In genomic region chrX:98057176-98057575, GRCh38 we compare ENCODE assay signal across 21 cellular contexts.
DNase-seq lines count a peak whose midpoint lies in the region; ATAC-seq and TF ChIP-seq lines count a peak whose summit lies in the region.
"Had no signal": no experiment of that assay in that cellular context is flagged by ENCODE, and none has a peak within 500 bp of the region (broad histone marks: within the 10 kb centered on the region; RNA-seq: fewer than 3 reads in every experiment).

No MANE protein-coding gene starts in this region.

- WGBS in endodermal cell (ENCODE audit: insufficient coverage in 1 of 2, insufficient read length in 1 of 2), 2 experiments: 98% methylated on average over 3 of the region's 3 CpGs; no CpG with 5 or more reads in 1 of the 2 experiments

- H3K4me1 Mint-ChIP-seq in endodermal cell: peaks cover 28% of the 10 kb centered on the region
- no peaks in the 10 kb centered on the region for H3K4me1 Mint-ChIP-seq in immature natural killer cell
- H3K4me1 Mint-ChIP-seq: B cell; CD4-positive, CD25-positive, alpha-beta regulatory T cell; CD8-positive, alpha-beta memory T cell had no signal

- H3K4me3 Mint-ChIP-seq in endodermal cell: no peak overlapping the region
- no peak overlapping the region for H3K4me3 Mint-ChIP-seq in immature natural killer cell
- H3K4me3 Mint-ChIP-seq: B cell; CD4-positive, CD25-positive, alpha-beta regulatory T cell; CD8-positive, alpha-beta memory T cell had no signal

- H3K27me3 ChIP-seq in MM.1S (replicated peaks; ENCODE audit: insufficient read depth, low read length): no peaks in the 10 kb centered on the region
- H3K27me3 ChIP-seq in endodermal cell (ENCODE audit: control insufficient read depth, insufficient read depth, low read length, poor library complexity, severe bottlenecking): no peaks in the 10 kb centered on the region
- H3K27me3 ChIP-seq in lower lobe of right lung (ENCODE audit: low read depth): no peaks in the 10 kb centered on the region

- H2AFZ ChIP-seq in MM.1S (ENCODE audit: low read length): no peak overlapping the region

- DNase-seq in DMS53 (lab: John Stamatoyannopoulos, UW) (peak; percentile 83), MM.1S (peak; percentile 25), endodermal cell (no peak), posterior vena cava (ENCODE audit: low spot score) (peak; percentile 74), DMS114 treated with DMSO at 0.1 percent for 48 hours (lab: John Stamatoyannopoulos, UW; ENCODE audit: unreplicated experiment) (no peak), immature natural killer cell (no peak), lower lobe of right lung (no peak)
- DNase-seq: CD4-positive, CD25-positive, alpha-beta regulatory T cell; CD8-positive, alpha-beta memory T cell; DMS 273 treated with DMSO at 0.1 percent for 48 hours; DMS79; EL; GDM1; H7 had no signal

- no peaks in the 10 kb centered on the region for H3F3A ChIP-seq in MM.1S (ENCODE audit: insufficient read depth, low read length)

- H3K27ac Mint-ChIP-seq in endodermal cell (peak overlapping the region; percentile 40), immature natural killer cell (no peak overlapping the region)
- H3K27ac Mint-ChIP-seq: B cell; CD4-positive, CD25-positive, alpha-beta regulatory T cell had no signal

- H3K36me3 ChIP-seq in MM.1S (replicated peaks; ENCODE audit: insufficient read depth, low read length) (no peaks in the 10 kb centered on the region), endodermal cell (ENCODE audit: control insufficient read depth, insufficient read depth, low read length) (no peaks in the 10 kb centered on the region), lower lobe of right lung (no peaks in the 10 kb centered on the region)
- H3K36me3 ChIP-seq: BLaER1 had no signal

- H3K9me3 ChIP-seq in MM.1S (replicated peaks; ENCODE audit: insufficient read depth, low read length) (no peaks in the 10 kb centered on the region), endodermal cell (ENCODE audit: control insufficient read depth, low read length) (no peaks in the 10 kb centered on the region), lower lobe of right lung (no peaks in the 10 kb centered on the region)

- TF ChIP-seq CTCF in MM.1S (IDR thresholded peaks at IDR 0.05; ENCODE audit: low read length): no peak
- TF ChIP-seq CTCF in endodermal cell (conservative IDR thresholded peaks at IDR 0.05): no peak
- TF ChIP-seq CTCF in lower lobe of right lung (IDR thresholded peaks at IDR 0.05): no peak

- H3K36me3 Mint-ChIP-seq in endodermal cell (ENCODE audit: low read depth) (no peaks in the 10 kb centered on the region), immature natural killer cell (peaks cover 0 to 4% (median 0%) of the 10 kb centered on the region in 3 donors)
- H3K36me3 Mint-ChIP-seq: CD4-positive, CD25-positive, alpha-beta regulatory T cell; CD8-positive, alpha-beta memory T cell had no signal

- H3K4me3 ChIP-seq in MM.1S (ENCODE audit: low read length): no peak overlapping the region
- no peak overlapping the region for H3K4me3 ChIP-seq in endodermal cell (ENCODE audit: low read length)
- no peak overlapping the region for H3K4me3 ChIP-seq in lower lobe of right lung
- H3K4me3 ChIP-seq: BLaER1, GM12878 had no signal

- intact Hi-C loops in posterior vena cava (cut with DNase I): no loop called here
- intact Hi-C loops in lower lobe of right lung (cut with DNase I): no loop called here

- no peaks in the 10 kb centered on the region for H4K20me1 ChIP-seq in MM.1S (ENCODE audit: insufficient read depth, low read length)
- H4K20me1 ChIP-seq: BLaER1 had no signal

- H3K9me2 ChIP-seq in MM.1S (replicated peaks; ENCODE audit: insufficient read depth, low read length): no peaks in the 10 kb centered on the region

- no peaks in the 10 kb centered on the region for H3K27me3 Mint-ChIP-seq in endodermal cell (ENCODE audit: insufficient read depth)
- peaks cover 0 to 1% (median 0%) of the 10 kb centered on the region in 3 donors for H3K27me3 Mint-ChIP-seq in immature natural killer cell (ENCODE audit: low read depth in 3 of 3)
- H3K27me3 Mint-ChIP-seq: B cell; CD4-positive, CD25-positive, alpha-beta regulatory T cell had no signal

- H3K4me1 ChIP-seq in MM.1S (ENCODE audit: low read length) (no peaks in the 10 kb centered on the region), endodermal cell (ENCODE audit: control insufficient read depth, insufficient read depth, low read length) (no peaks in the 10 kb centered on the region), lower lobe of right lung (no peaks in the 10 kb centered on the region)
- H3K4me1 ChIP-seq: BLaER1 had no signal

- H3K79me2 ChIP-seq in MM.1S (ENCODE audit: low read length): no peaks in the 10 kb centered on the region

- no peak overlapping the region for H3K4me2 ChIP-seq in MM.1S (ENCODE audit: low read depth, low read length)
- H3K4me2 ChIP-seq: BLaER1 had no signal

- H3K9ac ChIP-seq in MM.1S (ENCODE audit: low read length) (no peak overlapping the region), endodermal cell (ENCODE audit: extremely low read depth, low read length, poor library complexity, severe bottlenecking) (no peak overlapping the region)
- H3K9ac ChIP-seq: BLaER1 had no signal

- H3K9me3 Mint-ChIP-seq in endodermal cell: peaks cover 8% of the 10 kb centered on the region
- peaks cover 1 to 18% (median 11%) of the 10 kb centered on the region in 6 donors for H3K9me3 Mint-ChIP-seq in immature natural killer cell

- no peak overlapping the region for H3K27ac ChIP-seq in MM.1S (ENCODE audit: low read length)
- no peak overlapping the region for H3K27ac ChIP-seq in endodermal cell (ENCODE audit: low read depth, low read length)
- H3K27ac ChIP-seq in lower lobe of right lung: no peak overlapping the region
- H3K27ac ChIP-seq: 22Rv1, BLaER1, C4-2B had no signal

- ATAC-seq in GM21526 (IDR thresholded peaks at IDR 0.05; ENCODE audit: low FRiP score, unreplicated experiment): no peak
- ATAC-seq in lower lobe of right lung: no peak
- ATAC-seq: GM12878, HCT116 had no signal

Comparison
In these comparisons a context has a peak if more than half of its experiments do, and no peak if none do; other contexts are left out.
1. DNase-seq: peak in DMS53 (single experiment), MM.1S (single experiment) and posterior vena cava (single experiment); none in endodermal cell (single experiment), DMS114 treated with DMSO at 0.1 percent for 48 hours (single experiment), immature natural killer cell (0 of 3) and lower lobe of right lung (single experiment).